19 cellular contexts compared by ENCODE assay signal in genomic region chr16:27596411-27596810, GRCh38. TPM values are rescaled to one million over a fixed set of nuclear protein-coding genes. Genes with fewer than 3 reads are reported as not detected.
DNase-seq lines count a peak whose midpoint lies in the region; ATAC-seq and TF ChIP-seq lines count a peak whose summit lies in the region.
"Had no signal": no experiment of that assay in that cellular context is flagged by ENCODE, and none has a peak within 500 bp of the region (broad histone marks: within the 10 kb centered on the region; RNA-seq: fewer than 3 reads in every experiment).

No MANE protein-coding gene starts in this region.

- no peaks in the 10 kb centered on the region for H3K27me3 ChIP-seq in thyroid gland
- H3K27me3 ChIP-seq: Peyer's patch had no signal

- no peak overlapping the region for H3K4me3 Mint-ChIP-seq in nephron progenitor cell
- H3K4me3 Mint-ChIP-seq: B cell, CD14-positive monocyte had no signal

- peaks cover 15% of the 10 kb centered on the region for H3K36me3 Mint-ChIP-seq in nephron progenitor cell (ENCODE audit: low read depth)

- H3K4me1 Mint-ChIP-seq in nephron progenitor cell, result peaks cover 46% of the 10 kb centered on the region
- H3K4me1 Mint-ChIP-seq: B cell, CD14-positive monocyte had no signal

- intact Hi-C loops in thyroid gland (cut with DNase I), result no loop called here

- ATAC-seq in HG02885 (IDR thresholded peaks at IDR 0.05; ENCODE audit: poor library complexity, unreplicated experiment) (no peak), HG03432 (IDR thresholded peaks at IDR 0.05; ENCODE audit: unreplicated experiment) (no peak)
- ATAC-seq: A549 had no signal

- H3K36me3 ChIP-seq in thyroid gland, result no peaks in the 10 kb centered on the region
- H3K36me3 ChIP-seq: Peyer's patch had no signal

- H3K4me3 ChIP-seq in cardiac fibroblast (replicated peaks in 1 of 2; ENCODE audit: low read depth in 2 of 2, low read length in 2 of 2) (no peak overlapping the region), thyroid gland (replicated peaks in 1 of 3) (no peak overlapping the region)
- H3K4me3 ChIP-seq: A549, Peyer's patch had no signal

- peak overlapping the region; percentile 70 for H3K27ac Mint-ChIP-seq in nephron progenitor cell
- H3K27ac Mint-ChIP-seq: B cell, CD14-positive monocyte had no signal

- H3K9me3 ChIP-seq in thyroid gland, result no peaks in the 10 kb centered on the region
- H3K9me3 ChIP-seq: A549, Peyer's patch had no signal

- DNase-seq in cardiac fibroblast (ENCODE audit: low read depth in 2 of 2) (peak; percentile 19 to 31), nephron progenitor cell (no peak), thyroid gland (no peak), NCI-H2107 treated with DMSO at 0.1 percent for 48 hours (lab: John Stamatoyannopoulos, UW; ENCODE audit: unreplicated experiment) (no peak)
- DNase-seq: EL, GF-D8, NCI-H1092 treated with DMSO at 0.1 percent for 48 hours, NCI-H1436 treated with DMSO at 0.1 percent for 48 hours, NCI-H1930, NCI-H345, Peyer's patch had no signal

- TF ChIP-seq POLR2A in thyroid gland (IDR thresholded peaks at IDR 0.05), result no peak

- H3K27me3 Mint-ChIP-seq in nephron progenitor cell (ENCODE audit: low read depth, poor library complexity), result peaks cover 21% of the 10 kb centered on the region
- H3K27me3 Mint-ChIP-seq: B cell had no signal

- 97% methylated on average over 4 of the region's 4 CpGs for WGBS in thyroid gland, 2 donors

- H3K27ac ChIP-seq in VCaP (peak overlapping the region; percentile 57; the same call in 1 of the 2 replicates), thyroid gland (peak overlapping the region; percentile 58 to 74 (median 62))
- H3K27ac ChIP-seq: A549, HL-60, KMS-11, Peyer's patch had no signal

- H3K9me3 Mint-ChIP-seq in nephron progenitor cell, result no peaks in the 10 kb centered on the region

- peaks cover 35 to 41% of the 10 kb centered on the region in 2 donors for H3K4me1 ChIP-seq in thyroid gland
- H3K4me1 ChIP-seq: A549, Peyer's patch had no signal

- no peak for TF ChIP-seq CTCF in VCaP (conservative IDR thresholded peaks at IDR 0.05)
- no peak for TF ChIP-seq CTCF in cardiac fibroblast (IDR thresholded peaks at IDR 0.05; ENCODE audit: low read depth, low read length)
- no peak for TF ChIP-seq CTCF in nephron progenitor cell (IDR thresholded peaks at IDR 0.05)
- TF ChIP-seq CTCF in thyroid gland (IDR thresholded peaks at IDR 0.05), result no peak

RNA-seq across cellular contexts. Expression of gene KATNIP, which starts 46.5 kb away (rescaled TPM):
- 10 to 100 TPM; 41.3 to 82.8 (median 70.9) TPM for total RNA-seq in thyroid gland

RNA-seq across cellular contexts. Expression of gene GTF3C1, which starts 46.7 kb away (rescaled TPM):
- 100 to 1,000 TPM in 3 of 4 donors, 10 to 100 TPM in 1; 58.5 to 120 (median 112) TPM for total RNA-seq in thyroid gland

Comparison
In these comparisons a context has a peak if more than half of its experiments do, and no peak if none do; other contexts are left out.
1. DNase-seq: peak in cardiac fibroblast (2 of 2); none in nephron progenitor cell (single experiment), thyroid gland (0 of 2) and NCI-H2107 treated with DMSO at 0.1 percent for 48 hours (single experiment).